ENCODE assay signal across 8 cellular contexts in genomic region chr6:12119085-12119588, GRCh38.
DNase-seq lines count a peak whose midpoint lies in the region; ATAC-seq, FAIRE-seq and TF ChIP-seq lines count a peak whose summit lies in the region.

No MANE protein-coding gene starts in this region.

- POLR2A ChIA-PET in GM12878 (lab: Charles Lee) = interaction anchor here (0.8 to 1.8 kb wide), 5 partner anchors 11 to 291 kb away, joined by 3 to 8 read pairs (median 4); no protein-coding TSS in a partner anchor

- H3K27me3 ChIP-seq in CD4-positive, CD25-positive, alpha-beta regulatory T cell (ENCODE audit: control insufficient read depth, insufficient read depth, low read length) = no peaks in the 10 kb centered on the region
- H3K27me3 ChIP-seq in GM12878 (replicated peaks in 1 of 2; ENCODE audit: control insufficient read depth in 2 of 2, insufficient read depth in 2 of 2, low read length in 1 of 2) (no peaks in the 10 kb centered on the region), uterus (no peaks in the 10 kb centered on the region), WERI-Rb-1 (ENCODE audit: insufficient read depth, low read depth, severe bottlenecking) (no peaks in the 10 kb centered on the region)

- H3K27ac ChIP-seq in CD4-positive, CD25-positive, alpha-beta regulatory T cell (ENCODE audit: insufficient read depth, low read length, poor library complexity, severe bottlenecking) = peak overlapping the region; percentile 17
- H3K27ac ChIP-seq in GM12878 (ENCODE audit: control insufficient read depth, insufficient read depth) (peak overlapping the region; percentile 92), uterus (no peak overlapping the region), WERI-Rb-1 (no peak overlapping the region)

- TF ChIP-seq RAD21 in GM12878 (IDR thresholded peaks at IDR 0.05; ENCODE audit: insufficient read depth, low read depth, low read length) = no peak

- H3K9me3 Mint-ChIP-seq in CD4-positive, CD25-positive, alpha-beta regulatory T cell = peaks cover 0 to 14% (median 2%) of the 10 kb centered on the region in 7 donors
- H3K9me3 Mint-ChIP-seq in stimulated activated naive CD8-positive, alpha-beta T cell treated with anti-CD3 and anti-CD28 coated beads, Interleukin-15, amount 100 ng/mL, for 72 hours = peaks cover 7 to 8% of the 10 kb centered on the region in 2 donors

- peaks cover 59% of the 10 kb centered on the region for H3K36me3 Mint-ChIP-seq in CD4-positive, CD25-positive, alpha-beta regulatory T cell

- peak overlapping the region in 3 of 4 donors; percentile 1 to 70 (median 17) for H3K4me3 Mint-ChIP-seq in CD4-positive, CD25-positive, alpha-beta regulatory T cell
- H3K4me3 Mint-ChIP-seq in stimulated activated naive CD8-positive, alpha-beta T cell treated with anti-CD3 and anti-CD28 coated beads, Interleukin-15, amount 100 ng/mL, for 72 hours = peak overlapping the region; percentile 34 to 57

- TF ChIP-seq EP300 in GM12878 (IDR thresholded peaks at IDR 0.05; ENCODE audit: borderline replicate concordance in 1 of 2, control insufficient read depth in 1 of 2, low read depth in 2 of 2, low read length in 2 of 2) = peak; percentile 82 to 90; a peak in 3 of 4 replicates

- H3K9me3 ChIP-seq in CD4-positive, CD25-positive, alpha-beta regulatory T cell (ENCODE audit: control insufficient read depth in 2 of 2, low read length in 2 of 2) = peaks cover 6 to 10% of the 10 kb centered on the region in 2 experiments
- peaks cover 2% of the 10 kb centered on the region; the same call in 2 of the 3 replicates for H3K9me3 ChIP-seq in GM12878 (replicated peaks; ENCODE audit: control insufficient read depth, insufficient read depth, low read length)
- peaks cover 0 to 6% of the 10 kb centered on the region in 2 donors for H3K9me3 ChIP-seq in uterus
- H3K9me3 ChIP-seq in WERI-Rb-1 (ENCODE audit: severe bottlenecking) = peaks cover 6% of the 10 kb centered on the region

- in situ Hi-C loops in GM12878 (cut with MboI) = no loop called here

- peaks cover 19% of the 10 kb centered on the region for H3K4me1 ChIP-seq in CD4-positive, CD25-positive, alpha-beta regulatory T cell (ENCODE audit: control insufficient read depth, insufficient read depth, low read length, poor library complexity, severe bottlenecking)
- H3K4me1 ChIP-seq in GM12878 (ENCODE audit: control insufficient read depth, insufficient read depth, low read length) = peaks cover 34% of the 10 kb centered on the region
- H3K4me1 ChIP-seq in uterus = no peaks in the 10 kb centered on the region

- peak; percentile 19 to 53 (median 38) for DNase-seq in CD4-positive, CD25-positive, alpha-beta regulatory T cell
- DNase-seq in GM12878 (ENCODE audit: low read depth, low spot score) (peak; percentile 97), uterus (no peak), mucosa of gallbladder (ENCODE audit: low spot score) (no peak), WERI-Rb-1 (no peak)
- DNase-seq in stimulated activated naive CD8-positive, alpha-beta T cell treated with anti-CD3 and anti-CD28 coated beads, Interleukin-15, amount 100 ng/mL, for 72 hours = peak; percentile 34 to 63

- peak overlapping the region; percentile 52 for H3K9ac ChIP-seq in GM12878 (ENCODE audit: control insufficient read depth, insufficient read depth, low read length)

- SMC1A ChIA-PET in GM12878 (lab: Charles Lee; ENCODE audit: uncharacterized antibody, unreplicated experiment) = interaction anchor here (0.8 to 1.8 kb wide), 16 partner anchors 10 to 397 kb away, joined by 3 to 6 read pairs (median 4); no protein-coding TSS in a partner anchor

- peak overlapping the region; percentile 13 for H3K4me3 ChIP-seq in CD4-positive, CD25-positive, alpha-beta regulatory T cell (ENCODE audit: low read depth, low read length)
- H3K4me3 ChIP-seq in GM12878 (peak overlapping the region; percentile 34; the same call in 1 of the 2 replicates), uterus (no peak overlapping the region), WERI-Rb-1 (ENCODE audit: low read depth, low read length) (no peak overlapping the region)

- peak; percentile 62 to 66 for ATAC-seq in CD4-positive, CD25-positive, alpha-beta regulatory T cell (ENCODE audit: low read depth in 2 of 2)
- peak; percentile 78 for ATAC-seq in GM19372 (IDR thresholded peaks at IDR 0.05; ENCODE audit: low read depth, unreplicated experiment)
- ATAC-seq in HG03354 (IDR thresholded peaks at IDR 0.05; ENCODE audit: poor library complexity, severe bottlenecking, unreplicated experiment) = peak; percentile 84
- ATAC-seq in GM12878 = peak; percentile 83
- peak; percentile 95 for ATAC-seq in stimulated activated naive CD8-positive, alpha-beta T cell treated with anti-CD3 and anti-CD28 coated beads, Interleukin-15, amount 100 ng/mL, for 72 hours

- BruUV-seq in GM12878 (replicated peaks; lab: Mats Ljungman, UMichigan) = no TSS peak

- H3K27me3 Mint-ChIP-seq in CD4-positive, CD25-positive, alpha-beta regulatory T cell = no peaks in the 10 kb centered on the region
- no peaks in the 10 kb centered on the region for H3K27me3 Mint-ChIP-seq in stimulated activated naive CD8-positive, alpha-beta T cell treated with anti-CD3 and anti-CD28 coated beads, Interleukin-15, amount 100 ng/mL, for 72 hours

- peaks cover 34% of the 10 kb centered on the region for H3K79me2 ChIP-seq in GM12878 (ENCODE audit: control insufficient read depth, insufficient read depth, low read length)

- H2AFZ ChIP-seq in GM12878 (ENCODE audit: control insufficient read depth, low read depth, low read length) = peak overlapping the region; percentile 39

- peak overlapping the region; percentile 84 for H3K4me2 ChIP-seq in GM12878 (ENCODE audit: control insufficient read depth, insufficient read depth)

- peaks cover 38% of the 10 kb centered on the region for H3K36me3 ChIP-seq in CD4-positive, CD25-positive, alpha-beta regulatory T cell (ENCODE audit: control insufficient read depth, insufficient read depth, low read length)
- peaks cover 22% of the 10 kb centered on the region in 2 experiments for H3K36me3 ChIP-seq in GM12878 (ENCODE audit: control insufficient read depth in 2 of 2, insufficient read depth in 2 of 2, low read length in 1 of 2)
- H3K36me3 ChIP-seq in uterus = no peaks in the 10 kb centered on the region
- H3K36me3 ChIP-seq in WERI-Rb-1 = peaks cover 23% of the 10 kb centered on the region

- no peak for TF ChIP-seq POLR2A in GM12878 (IDR thresholded peaks at IDR 0.05; ENCODE audit: low read depth, low read length)
- TF ChIP-seq POLR2A in uterus (IDR thresholded peaks at IDR 0.05) = no peak

- H4K20me1 ChIP-seq in GM12878 (ENCODE audit: control insufficient read depth, insufficient read depth) = no peaks in the 10 kb centered on the region

- TF ChIP-seq CTCF in GM12878 (IDR thresholded peaks at IDR 0.05 in 2 of 3, conservative IDR thresholded peaks at IDR 0.05 in 1 of 3; ENCODE audit: control insufficient read depth in 2 of 3, extremely low read depth in 1 of 3, insufficient read depth in 1 of 3, low read depth in 3 of 3, low read length in 3 of 3) = no peak
- no peak for TF ChIP-seq CTCF in uterus (IDR thresholded peaks at IDR 0.05)
- no peak for TF ChIP-seq CTCF in WERI-Rb-1 (IDR thresholded peaks at IDR 0.05; ENCODE audit: low read depth, low read length)

- peak overlapping the region; percentile 77 to 91 (median 84) for H3K27ac Mint-ChIP-seq in CD4-positive, CD25-positive, alpha-beta regulatory T cell
- peak overlapping the region; percentile 21 to 72 for H3K27ac Mint-ChIP-seq in stimulated activated naive CD8-positive, alpha-beta T cell treated with anti-CD3 and anti-CD28 coated beads, Interleukin-15, amount 100 ng/mL, for 72 hours

- peak; percentile 66 for FAIRE-seq in GM12878 (lab: Jason Lieb, UNC)

- CTCF ChIA-PET in GM12878 (lab: Yijun Ruan, JAX) = interaction anchor here (0.7 to 1.5 kb wide), 4 partner anchors 14 to 484 kb away, joined by 3 to 4 read pairs (median 3); no protein-coding TSS in a partner anchor

- RAD21 ChIA-PET in GM12878 (lab: Charles Lee; ENCODE audit: unreplicated experiment) = interaction anchor here (0.7 to 2.4 kb wide), 18 partner anchors 12 to 407 kb away, joined by 3 to 11 read pairs (median 4); partner anchors contain the start of gene EDN1

- intact Hi-C loops in GM12878 (cut with micrococcal nuclease; ENCODE audit: unreplicated experiment) (loop anchor here (2.0 to 10.0 kb wide), 4 partner anchors 57 to 236 kb away; partner anchors contain the start of gene HIVEP1), uterus (cut with DNase I; ENCODE audit: low total_unique reads) (no loop called here)

- 0% methylated on average over 2 of the region's 2 CpGs for WGBS in GM12878 (ENCODE audit: insufficient coverage, insufficient replicate concordance, low lambda C conversion rate, missing lambda C conversion rate)

- peaks cover 28 to 59% (median 47%) of the 10 kb centered on the region in 4 donors for H3K4me1 Mint-ChIP-seq in CD4-positive, CD25-positive, alpha-beta regulatory T cell
- peaks cover 67% of the 10 kb centered on the region for H3K4me1 Mint-ChIP-seq in stimulated activated naive CD8-positive, alpha-beta T cell treated with anti-CD3 and anti-CD28 coated beads, Interleukin-15, amount 100 ng/mL, for 72 hours

TF ChIP-seq in GM12878, 131 proteins besides CTCF, POLR2A, EP300 and RAD21 (continues in another document):
- TF ChIP-seq BMI1 (IDR thresholded peaks at IDR 0.05; ENCODE audit: borderline replicate concordance) (no peak), ASH2L (IDR thresholded peaks at IDR 0.05; ENCODE audit: borderline replicate concordance, low read depth) (no peak), GATAD2B (conservative IDR thresholded peaks at IDR 0.05; ENCODE audit: low read depth) (no peak), SUPT20H (IDR thresholded peaks at IDR 0.05; ENCODE audit: borderline replicate concordance, control insufficient read depth, low read depth, low read length) (no peak), ZBED1 (IDR thresholded peaks at IDR 0.05; ENCODE audit: borderline replicate concordance) (no peak), RBBP5 (conservative IDR thresholded peaks at IDR 0.05) (no peak), CREM (IDR thresholded peaks at IDR 0.05; ENCODE audit: low read depth) (0 out of 2 replicates have a peak, but pooled peaks have one; percentile 17), TAF1 (IDR thresholded peaks at IDR 0.05; ENCODE audit: borderline replicate concordance, low read depth, low read length) (0 out of 2 replicates have a peak, but pooled peaks have one; percentile 45)
- TF ChIP-seq, protein P1, sequence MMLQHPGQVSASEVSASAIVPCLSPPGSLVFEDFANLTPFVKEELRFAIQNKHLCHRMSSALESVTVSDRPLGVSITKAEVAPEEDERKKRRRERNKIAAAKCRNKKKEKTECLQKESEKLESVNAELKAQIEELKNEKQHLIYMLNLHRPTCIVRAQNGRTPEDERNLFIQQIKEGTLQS (IDR thresholded peaks at IDR 0.05; ENCODE audit: borderline replicate concordance, extremely low read depth, low read depth, low read length) = no peak

Comparison
In these comparisons a context has a peak if more than half of its experiments do, and no peak if none do; other contexts are left out.
1. DNase-seq: peak in CD4-positive, CD25-positive, alpha-beta regulatory T cell (3 of 3), GM12878 (single experiment) and stimulated activated naive CD8-positive, alpha-beta T cell treated with anti-CD3 and anti-CD28 coated beads, Interleukin-15, amount 100 ng/mL, for 72 hours (2 of 2); none in uterus (0 of 2), mucosa of gallbladder (single experiment) and WERI-Rb-1 (single experiment).
2. H3K27ac ChIP-seq: peak in CD4-positive, CD25-positive, alpha-beta regulatory T cell (single experiment) and GM12878 (single experiment); none in uterus (0 of 2) and WERI-Rb-1 (single experiment).
3. H3K4me3 ChIP-seq: peak in CD4-positive, CD25-positive, alpha-beta regulatory T cell (single experiment) and GM12878 (single experiment); none in uterus (0 of 2) and WERI-Rb-1 (single experiment).
4. Peak in every context shown above with its lines, with median percentiles within 50 percentile points of each other: ATAC-seq.